ENCODE assay signal across 1 cellular context in genomic region chr3:123469323-123469995, GRCh38.
TF ChIP-seq lines count a peak whose summit lies in the region.

No MANE protein-coding gene starts in this region.

TF ChIP-seq in H1, 55 proteins besides CTCF, POLR2A, EP300 and RAD21 (continued from another document):
- no peak for TF ChIP-seq ATF2 (IDR thresholded peaks at IDR 0.05; ENCODE audit: low read length)
- TF ChIP-seq CBX5 (IDR thresholded peaks at IDR 0.05; ENCODE audit: low read depth, low read length) = no peak
- no peak for TF ChIP-seq TEAD4 (IDR thresholded peaks at IDR 0.05; ENCODE audit: low read depth, low read length)
- no peak for TF ChIP-seq BRCA1 (IDR thresholded peaks at IDR 0.05; ENCODE audit: low read depth, low read length)
- TF ChIP-seq JUN (IDR thresholded peaks at IDR 0.05; ENCODE audit: low read depth, low read length) = no peak
- TF ChIP-seq SP2 (IDR thresholded peaks at IDR 0.05; ENCODE audit: low read length) = no peak
- TF ChIP-seq SIRT6 (IDR thresholded peaks at IDR 0.05; ENCODE audit: low read length) = no peak
- TF ChIP-seq CTBP2 (IDR thresholded peaks at IDR 0.05; ENCODE audit: borderline replicate concordance, insufficient read depth, insufficient read length, low read length) = no peak
- TF ChIP-seq SP4 (IDR thresholded peaks at IDR 0.05; ENCODE audit: low read length) = no peak
- TF ChIP-seq CBX8 (IDR thresholded peaks at IDR 0.05; ENCODE audit: borderline replicate concordance, low read depth, low read length) = no peak
- TF ChIP-seq EZH2 (IDR thresholded peaks at IDR 0.05; ENCODE audit: low read depth, low read length, severe bottlenecking) = no peak
- no peak for TF ChIP-seq KDM4A (IDR thresholded peaks at IDR 0.05; ENCODE audit: low read depth, low read length, severe bottlenecking)
- TF ChIP-seq GABPA (IDR thresholded peaks at IDR 0.05; ENCODE audit: borderline replicate concordance, insufficient read depth, low read length) = no peak
